In the genomic region with DNA sequence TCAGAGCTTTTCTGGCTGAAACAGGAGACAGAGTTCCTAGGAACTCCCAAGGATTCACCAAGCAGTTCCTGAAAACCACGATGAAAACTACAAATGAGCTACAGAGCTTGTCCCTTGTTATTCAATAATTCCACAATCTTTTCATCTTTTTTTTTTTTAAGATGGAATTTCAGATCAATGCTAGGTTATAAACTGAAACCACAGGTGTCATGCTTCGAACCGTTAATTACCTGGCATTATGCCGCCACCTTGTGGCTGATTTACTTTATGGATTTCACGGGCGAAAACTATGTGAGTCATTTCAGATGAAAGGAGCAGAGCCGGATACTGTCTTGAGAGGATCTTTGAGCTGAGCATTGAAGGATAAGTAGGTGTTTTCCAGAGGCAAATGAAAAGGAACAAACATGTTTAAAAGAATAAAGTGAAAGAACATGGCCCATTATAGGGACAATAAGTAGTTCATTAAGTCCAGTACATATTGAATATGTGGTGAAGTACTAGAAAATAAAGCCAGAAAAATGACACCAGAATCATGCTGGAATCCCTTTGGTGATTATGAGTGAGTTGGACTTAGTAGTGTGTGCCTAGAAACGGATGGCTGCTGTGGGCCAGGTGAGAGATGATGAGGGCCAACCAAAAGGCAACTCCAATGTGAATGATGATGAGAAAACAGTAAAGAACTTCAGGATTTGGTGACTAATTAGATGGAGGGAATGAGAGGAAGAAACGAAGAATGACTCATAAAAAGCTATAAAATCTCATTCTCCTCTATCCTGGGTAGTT, we compare ENCODE assay signal across 8 cellular contexts. TPM values are rescaled to one million over a fixed set of nuclear protein-coding genes. Genes with fewer than 3 reads are reported as not detected.
DNase-seq lines count a peak whose midpoint lies in the region; ATAC-seq and TF ChIP-seq lines count a peak whose summit lies in the region.

No MANE protein-coding gene starts in this region.

- peak overlapping the region; percentile 31 for H3K4me3 Mint-ChIP-seq in osteocyte (ENCODE audit: unreplicated experiment)

- peaks cover 3% of the 10 kb centered on the region for H3K4me1 Mint-ChIP-seq in osteocyte (ENCODE audit: unreplicated experiment)

- H3K9me3 Mint-ChIP-seq in osteocyte (ENCODE audit: unreplicated experiment), result no peaks in the 10 kb centered on the region

- H3K9me3 ChIP-seq in MG63 (no peaks in the 10 kb centered on the region), thyroid gland (no peaks in the 10 kb centered on the region)

- intact Hi-C loops in thyroid gland (cut with DNase I), result loop anchor here (5.0 kb wide), 2 partner anchors 283 to 558 kb away; no protein-coding TSS in a partner anchor

- H3K27me3 ChIP-seq in MG63 (no peaks in the 10 kb centered on the region), thyroid gland (no peaks in the 10 kb centered on the region)

- H3K4me3 ChIP-seq in MG63 (no peak overlapping the region), foreskin fibroblast (ENCODE audit: low read depth in 1 of 2, low read length in 2 of 2) (no peak overlapping the region), thyroid gland (replicated peaks in 1 of 3) (no peak overlapping the region)

- TF ChIP-seq POLR2A in thyroid gland (IDR thresholded peaks at IDR 0.05), result no peak

- no peak overlapping the region for H3K27ac Mint-ChIP-seq in osteocyte (ENCODE audit: unreplicated experiment)

- WGBS in thyroid gland, 2 donors, result 11 to 12% methylated on average over 9 of the region's 9 CpGs

- TF ChIP-seq CTCF in foreskin fibroblast (IDR thresholded peaks at IDR 0.05; ENCODE audit: low read depth, low read length) (peak; percentile 48), osteocyte (IDR thresholded peaks at IDR 0.05) (peak; percentile 82), thyroid gland (IDR thresholded peaks at IDR 0.05) (peak; percentile 17 to 94 (median 70))

- peaks cover 5% of the 10 kb centered on the region for H3K36me3 Mint-ChIP-seq in osteocyte (ENCODE audit: unreplicated experiment)

- H3K36me3 ChIP-seq in MG63, result no peaks in the 10 kb centered on the region; the same call in 1 of the 2 replicates
- H3K36me3 ChIP-seq in thyroid gland, result no peaks in the 10 kb centered on the region

- H3K27me3 Mint-ChIP-seq in osteocyte (ENCODE audit: unreplicated experiment), result no peaks in the 10 kb centered on the region

- ATAC-seq in GM21723 (IDR thresholded peaks at IDR 0.05; ENCODE audit: unreplicated experiment), result peak; percentile 74

- peaks cover 3 to 9% of the 10 kb centered on the region in 2 donors for H3K4me1 ChIP-seq in thyroid gland

- no peak overlapping the region for H3K27ac ChIP-seq in thyroid gland

- peak; percentile 33 for DNase-seq in DMS114 treated with DMSO at 0.1 percent for 48 hours (lab: John Stamatoyannopoulos, UW; ENCODE audit: unreplicated experiment)
- peak; percentile 54 for DNase-seq in MG63
- peak; percentile 23 for DNase-seq in SHP77 treated with DMSO at 0.1 percent for 48 hours (lab: John Stamatoyannopoulos, UW)
- DNase-seq in activated effector memory CD4-positive, alpha-beta T cell treated with Interleukin-2 at 50 U/mL for 16 hours, result peak; percentile 68
- DNase-seq in foreskin fibroblast, result peak; percentile 56 to 85
- no peak for DNase-seq in osteocyte (ENCODE audit: extremely low spot score, unreplicated experiment)
- peak; percentile 83 to 87 for DNase-seq in thyroid gland

RNA-seq across cellular contexts. Expression of a gene that starts 3.5 kb away (rescaled TPM):
- 0.66 TPM in 1 of 2 replicates, not detected in the other for total RNA-seq in MG63 (2014; rRNA removed; shearing (Covaris generic); ENCODE audit: low replicate concordance)
- total RNA-seq in osteocyte (3.9 and 4.9 TPM in 2 replicates), thyroid gland (1 to 10 TPM; 1.1 to 4.2 (median 2.9) TPM)

RNA-seq across cellular contexts. Expression of a gene that starts 26.5 kb away (rescaled TPM):
- 21.5 and 24.1 TPM in 2 replicates for total RNA-seq in MG63 (2014; rRNA removed; shearing (Covaris generic); ENCODE audit: low replicate concordance)
- total RNA-seq in osteocyte (15.6 and 16.4 TPM in 2 replicates), thyroid gland (10 to 100 TPM; 20.8 to 24.3 (median 21.6) TPM)

RNA-seq across cellular contexts. Expression of a gene that starts 29.9 kb away (rescaled TPM):
- 63.1 and 86.8 TPM in 2 replicates for total RNA-seq in MG63 (2014; rRNA removed; shearing (Covaris generic); ENCODE audit: low replicate concordance)
- total RNA-seq in osteocyte (73.0 and 75.8 TPM in 2 replicates), thyroid gland (100 to 1,000 TPM in 2 of 4 donors, 10 to 100 TPM in 2; 61.4 to 156 (median 108) TPM)
